ENCODE assay signal across 24 cellular contexts in genomic region chr3:7264196-7264526, GRCh38.
"Had no signal": no experiment of that assay in that cellular context is flagged by ENCODE, and none has a peak within 500 bp of the region (broad histone marks: within the 10 kb centered on the region; RNA-seq: fewer than 3 reads in every experiment).

No MANE protein-coding gene starts in this region.

- H3K4me2 ChIP-seq: hepatocyte had no signal

- FAIRE-seq: pancreas had no signal

- H3K36me3 ChIP-seq: heart right ventricle, pancreas, stomach, thyroid gland, transverse colon, upper lobe of left lung, vagina had no signal

- DNase-seq: heart right ventricle; islet precursor cell; midbrain; mucosa of descending colon; naive thymus-derived CD4-positive, alpha-beta T cell; nucleus accumbens; psoas muscle; stimulated activated CD4-positive, alpha-beta T cell treated with anti-CD3 and anti-CD28 coated beads, Interleukin-12 subunit alpha, Interleukin-12 subunit beta, amount 100 ng/mL, for 4 hours; stimulated activated CD4-positive, alpha-beta T cell treated with anti-CD3 and anti-CD28 coated beads, Interleukin-15, amount 100 ng/mL, for 24 hours; stimulated activated CD4-positive, alpha-beta T cell treated with anti-CD3 and anti-CD28 coated beads, Interleukin-2, amount 100 ng/mL, for 24 hours; stimulated activated CD4-positive, alpha-beta T cell treated with anti-CD3 and anti-CD28 coated beads, Interleukin-4, amount 100 ng/mL, for 1 hour; stimulated activated naive B cell treated with anti-CD40 and anti-IgM and Interleukin-4, amounts not matched to agents 10 μg/mL and 1 μg/mL and 100 μg/mL, for 72 hours; stimulated activated naive CD8-positive, alpha-beta T cell treated with anti-CD3 and anti-CD28 coated beads, Interleukin-15, Interleukin-2, amounts not matched to agents 100 U/mL and 50 U/mL, for 24 hours; stomach; testis; thyroid gland; transverse colon; upper lobe of left lung had no signal

- H3K4me1 ChIP-seq: heart right ventricle, pancreas, psoas muscle, stomach, transverse colon, upper lobe of left lung, vagina had no signal

- H2AFZ ChIP-seq: hepatocyte had no signal

- H3K27ac ChIP-seq: heart right ventricle, hepatocyte, pancreas, psoas muscle, skin epidermis, stomach, testis, thyroid gland, transverse colon, upper lobe of left lung, vagina had no signal

- ATAC-seq: left lobe of liver; mucosa of descending colon; naive thymus-derived CD4-positive, alpha-beta T cell; pancreas; psoas muscle; stimulated activated naive B cell treated with anti-CD40 and anti-IgM and Interleukin-4, amounts not matched to agents 10 μg/mL and 1 μg/mL and 100 μg/mL, for 72 hours; stimulated activated naive CD8-positive, alpha-beta T cell treated with anti-CD3 and anti-CD28 coated beads, Interleukin-15, Interleukin-2, amounts not matched to agents 100 U/mL and 50 U/mL, for 24 hours had no signal

- H3K9me3 ChIP-seq: mucosa of descending colon, pancreas, psoas muscle, stomach, testis, thyroid gland, transverse colon, upper lobe of left lung, vagina had no signal

- H3K4me3 ChIP-seq: heart right ventricle, hepatocyte, lung, mucosa of descending colon, pancreas, psoas muscle, skin epidermis, stomach, testis, thyroid gland, transverse colon, upper lobe of left lung, vagina had no signal

- H3K27me3 ChIP-seq: heart right ventricle, hepatocyte, pancreas, stomach, testis, thyroid gland, transverse colon, upper lobe of left lung, vagina had no signal

- H3K79me2 ChIP-seq: hepatocyte had no signal
